ENCODE assay signal across 9 cellular contexts in the genomic region with DNA sequence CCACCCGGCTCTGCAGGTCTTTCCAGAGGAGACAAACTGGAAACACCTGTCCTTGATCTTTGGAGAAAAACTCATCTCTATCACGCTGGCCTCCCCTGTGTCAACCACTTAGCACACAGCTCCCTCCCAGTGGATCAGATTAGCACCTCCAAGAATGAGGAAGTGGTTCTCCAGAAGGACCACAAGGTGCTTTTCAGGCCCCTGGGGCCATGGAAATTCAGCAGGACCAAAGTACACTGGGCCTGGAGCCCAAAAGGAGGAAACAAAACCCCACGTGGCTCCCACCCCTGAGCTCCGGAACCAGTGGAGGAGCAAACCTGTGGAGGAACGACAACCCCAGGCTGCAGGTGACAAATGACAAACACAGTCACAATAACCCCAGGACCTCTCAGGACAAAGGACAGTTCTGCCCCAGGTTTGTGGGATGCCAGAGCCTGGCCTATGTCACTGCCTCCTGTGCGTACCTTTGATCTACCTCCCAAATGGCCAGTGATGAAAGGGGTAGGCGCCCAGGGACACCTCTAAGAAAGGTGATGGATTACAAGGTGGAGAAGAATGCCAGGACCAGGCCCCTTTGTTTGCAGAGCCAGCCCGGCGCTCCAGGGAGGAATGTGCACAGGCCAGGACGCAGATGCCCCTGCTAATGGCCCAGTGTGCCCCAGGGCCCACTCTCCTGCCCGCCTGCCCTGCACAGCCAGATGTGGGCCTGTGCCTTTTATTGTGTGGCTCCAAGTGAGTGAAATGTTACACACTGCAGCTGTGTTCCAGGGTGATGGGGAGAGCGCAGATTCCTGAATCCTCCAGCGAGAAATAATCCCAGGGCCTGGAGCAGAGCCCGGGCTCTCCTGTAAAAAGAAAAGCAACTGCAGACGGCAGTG. TPM values are rescaled to one million over a fixed set of nuclear protein-coding genes. Genes with fewer than 3 reads are reported as not detected.
DNase-seq lines count a peak whose midpoint lies in the region; TF ChIP-seq lines count a peak whose summit lies in the region.
"Had no signal": no experiment of that assay in that cellular context is flagged by ENCODE, and none has a peak within 500 bp of the region (broad histone marks: within the 10 kb centered on the region; RNA-seq: fewer than 3 reads in every experiment).

No MANE protein-coding gene starts in this region.

- no peaks in the 10 kb centered on the region for H3K27me3 Mint-ChIP-seq in osteocyte (ENCODE audit: unreplicated experiment)

- POLR2A ChIA-PET in A673 (lab: Charles Lee; ENCODE audit: low non-redundant PET) = no interaction called here

- no peaks in the 10 kb centered on the region for H3K9me3 Mint-ChIP-seq in osteocyte (ENCODE audit: unreplicated experiment)

- no peaks in the 10 kb centered on the region for H3K9me3 ChIP-seq in esophagus muscularis mucosa
- H3K9me3 ChIP-seq in A673 (ENCODE audit: low read depth, low read length, poor library complexity, severe bottlenecking) = no peaks in the 10 kb centered on the region

- peaks cover 97% of the 10 kb centered on the region for H3K4me1 Mint-ChIP-seq in osteocyte (ENCODE audit: unreplicated experiment)

- TF ChIP-seq EP300 in esophagus muscularis mucosa (IDR thresholded peaks at IDR 0.05) = no peak

- peak overlapping the region; percentile 8 for H3K4me3 Mint-ChIP-seq in osteocyte (ENCODE audit: unreplicated experiment)

- H3K36me3 Mint-ChIP-seq in osteocyte (ENCODE audit: unreplicated experiment) = peaks cover 2% of the 10 kb centered on the region

- no peak for TF ChIP-seq POLR2A in esophagus muscularis mucosa (IDR thresholded peaks at IDR 0.05; ENCODE audit: low read depth)

- peak; percentile 85 for DNase-seq in DMS53 treated with DMSO at 0.1 percent for 48 hours (lab: John Stamatoyannopoulos, UW; ENCODE audit: unreplicated experiment)
- peak; percentile 27 for DNase-seq in NOMO-1 treated with DMSO at 0.1 percent for 48 hours (lab: John Stamatoyannopoulos, UW; ENCODE audit: unreplicated experiment)
- no peak for DNase-seq in esophagus muscularis mucosa (ENCODE audit: extremely low spot score)
- DNase-seq in osteocyte (ENCODE audit: extremely low spot score, unreplicated experiment) = no peak
- DNase-seq in A673 (ENCODE audit: low spot score) = no peak
- DNase-seq in GF-D8 (lab: John Stamatoyannopoulos, UW) = no peak
- no peak for DNase-seq in activated T-cell treated with anti-CD3 and anti-CD28 coated beads, Interleukin-2, amount 50 U/mL, for 48 hours
- DNase-seq in iPS-NIHi7 (ENCODE audit: extremely low spot score) = no peak
- DNase-seq: NCI-H1436 treated with DMSO at 0.1 percent for 48 hours had no signal

- H3K27me3 ChIP-seq in esophagus muscularis mucosa (no peaks in the 10 kb centered on the region), A673 (replicated peaks; ENCODE audit: insufficient read depth, low read depth, low read length, poor library complexity) (peaks cover 6% of the 10 kb centered on the region)

- peaks cover 86 to 100% (median 100%) of the 10 kb centered on the region in 4 donors for H3K4me1 ChIP-seq in esophagus muscularis mucosa
- no peaks in the 10 kb centered on the region for H3K4me1 ChIP-seq in A673 (ENCODE audit: insufficient read depth, low read length, poor library complexity, severe bottlenecking)

- H3K4me3 ChIP-seq in esophagus muscularis mucosa = peak overlapping the region; percentile 32 to 44 (median 34)
- no peak overlapping the region for H3K4me3 ChIP-seq in A673 (ENCODE audit: low read depth, low read length, poor library complexity, severe bottlenecking)

- H3K27ac Mint-ChIP-seq in osteocyte (ENCODE audit: unreplicated experiment) = peak overlapping the region; percentile 69

- CTCF ChIA-PET in A673 (lab: Charles Lee) = no interaction called here

- intact Hi-C loops in esophagus muscularis mucosa (cut with DNase I) (no loop called here), A673 (cut with micrococcal nuclease; ENCODE audit: unreplicated experiment) (no loop called here)

- H3K36me3 ChIP-seq in esophagus muscularis mucosa = no peaks in the 10 kb centered on the region
- no peaks in the 10 kb centered on the region for H3K36me3 ChIP-seq in A673 (ENCODE audit: insufficient read depth, low read length, poor library complexity, severe bottlenecking)

- TF ChIP-seq CTCF in esophagus muscularis mucosa (IDR thresholded peaks at IDR 0.05) = no peak
- TF ChIP-seq CTCF in osteocyte (IDR thresholded peaks at IDR 0.05) = no peak
- TF ChIP-seq CTCF in A673 (conservative IDR thresholded peaks at IDR 0.05; ENCODE audit: low read depth, low read length) = no peak

- no TSS peak for BruUV-seq in A673 (replicated peaks; lab: Mats Ljungman, UMichigan)

- 60% methylated on average over 11 of the region's 15 CpGs for WGBS in esophagus muscularis mucosa

- H3K27ac ChIP-seq in esophagus muscularis mucosa (replicated peaks in 1 of 4) = peak overlapping the region; percentile 77 to 87 (median 84)
- H3K27ac ChIP-seq in A673 (ENCODE audit: low read depth, low read length, poor library complexity, severe bottlenecking) = no peak overlapping the region

RNA-seq across cellular contexts. Expression of a gene that starts 5.6 kb away (rescaled TPM):
- total RNA-seq in esophagus muscularis mucosa (10 to 100 TPM; 34.6 to 52.5 (median 48.6) TPM), osteocyte (93.8 and 103 TPM in 2 replicates), A673 (2021) (0.04 TPM in 1 of 2 replicates, not detected in the other)

Comparison
In these comparisons a context has a peak if more than half of its experiments do, and no peak if none do; other contexts are left out.
1. DNase-seq: peak in DMS53 treated with DMSO at 0.1 percent for 48 hours (single experiment) and NOMO-1 treated with DMSO at 0.1 percent for 48 hours (single experiment); none in esophagus muscularis mucosa (single experiment), osteocyte (single experiment), A673 (single experiment), GF-D8 (single experiment), activated T-cell treated with anti-CD3 and anti-CD28 coated beads, Interleukin-2, amount 50 U/mL, for 48 hours (0 of 2) and iPS-NIHi7 (single experiment).
2. RNA of a gene that starts 5.6 kb away (total RNA-seq): 93.8 to 103 TPM in osteocyte and 34.6 to 52.5 TPM in esophagus muscularis mucosa; 0.04 TPM in A673; every median in the first group is over 10 times any median in the second.